29 cellular contexts compared by ENCODE assay signal in genomic region chr6:107613980-107614379, GRCh38.
"Had no signal": no experiment of that assay in that cellular context is flagged by ENCODE, and none has a peak within 500 bp of the region (broad histone marks: within the 10 kb centered on the region; RNA-seq: fewer than 3 reads in every experiment).

No MANE protein-coding gene starts in this region.

- H3K27ac Mint-ChIP-seq: activated CD4-positive, alpha-beta T cell treated with anti-CD3 and anti-CD28 coated beads, Interleukin-2, amount 10 ng/mL, durations not matched to agents 7 days and 5 days; activated CD8-positive, alpha-beta T cell treated with anti-CD3 and anti-CD28 coated beads for 36 hours; activated naive CD8-positive, alpha-beta T cell; activated T-helper 17 cell treated with anti-CD3 and anti-CD28 coated beads, Interleukin-2, amount 50 U/mL, for 72 hours had no signal

- H3K9me3 ChIP-seq: esophagus squamous epithelium, gastroesophageal sphincter, heart right ventricle had no signal

- H3K27ac ChIP-seq: brain microvascular endothelial cell, epithelial cell of prostate, esophagus squamous epithelium, gastroesophageal sphincter had no signal

- FAIRE-seq: astrocyte, bronchial epithelial cell, colon, endometrium had no signal

- H3K27me3 ChIP-seq: brain microvascular endothelial cell, esophagus squamous epithelium, gastroesophageal sphincter, heart right ventricle had no signal

- H3K4me3 ChIP-seq: esophagus squamous epithelium, gastroesophageal sphincter, heart right ventricle had no signal

- ATAC-seq: activated CD8-positive, alpha-beta T cell treated with anti-CD3 and anti-CD28 coated beads for 36 hours; activated T-cell treated with anti-CD3 and anti-CD28 coated beads, Interleukin-2, amount 50 U/mL, for 4 hours; activated T-helper 17 cell treated with anti-CD3 and anti-CD28 coated beads, Interleukin-2, amount 50 U/mL, for 72 hours; gastroesophageal sphincter had no signal

- H3K4me3 Mint-ChIP-seq: activated CD4-positive, alpha-beta T cell treated with anti-CD3 and anti-CD28 coated beads, Interleukin-2, amount 10 ng/mL, durations not matched to agents 7 days and 5 days; activated CD8-positive, alpha-beta T cell treated with anti-CD3 and anti-CD28 coated beads for 36 hours; activated naive CD8-positive, alpha-beta T cell; activated T-cell treated with anti-CD3 and anti-CD28 coated beads, Interleukin-2, amount 50 U/mL, for 4 hours; activated T-helper 17 cell treated with anti-CD3 and anti-CD28 coated beads, Interleukin-2, amount 50 U/mL, for 72 hours had no signal

- H3K36me3 ChIP-seq: brain microvascular endothelial cell, esophagus squamous epithelium, gastroesophageal sphincter, heart right ventricle had no signal

- DNase-seq: activated CD4-positive, alpha-beta T cell treated with anti-CD3 and anti-CD28 coated beads for 1 hour; activated CD4-positive, alpha-beta T cell treated with anti-CD3 and anti-CD28 coated beads for 4 hours; activated CD4-positive, alpha-beta T cell treated with anti-CD3 and anti-CD28 coated beads, Interleukin-2, amount 10 ng/mL, durations not matched to agents 7 days and 5 days; activated CD4-positive, alpha-beta T cell treated with anti-CD3 and anti-CD28 coated beads, Interleukin-2, amount 50 U/mL, for 4 hours; activated CD8-positive, alpha-beta memory T cell treated with anti-CD3 and anti-CD28 coated beads for 24 hours; activated CD8-positive, alpha-beta T cell treated with anti-CD3 and anti-CD28 coated beads for 36 hours; activated effector memory CD4-positive, alpha-beta T cell treated with Interleukin-2 at 50 U/mL for 16 hours; activated gamma-delta T cell treated with Interleukin-2 at 50 U/mL for 16 hours; activated naive CD4-positive, alpha-beta T cell treated with anti-CD3 and anti-CD28 coated beads, Interleukin-2, amount 50 U/mL, for 16 hours; activated naive CD4-positive, alpha-beta T cell treated with Interleukin-2 at 50 U/mL for 16 hours; activated T-cell treated with anti-CD3 and anti-CD28 coated beads, Interleukin-2, amount 50 U/mL, for 4 hours; amniotic stem cell; anterior cingulate cortex; brain microvascular endothelial cell; caudate nucleus; effector CD8-positive, alpha-beta T cell; esophagus squamous epithelium; foreskin melanocyte; heart right ventricle; T-helper 1 cell; T-helper 2 cell had no signal

- H3K4me1 ChIP-seq: esophagus squamous epithelium had no signal

- H3K27me3 Mint-ChIP-seq: activated CD8-positive, alpha-beta T cell treated with anti-CD3 and anti-CD28 coated beads for 36 hours; activated naive CD8-positive, alpha-beta T cell had no signal
